ENCODE assay signal across 26 cellular contexts in the genomic region with DNA sequence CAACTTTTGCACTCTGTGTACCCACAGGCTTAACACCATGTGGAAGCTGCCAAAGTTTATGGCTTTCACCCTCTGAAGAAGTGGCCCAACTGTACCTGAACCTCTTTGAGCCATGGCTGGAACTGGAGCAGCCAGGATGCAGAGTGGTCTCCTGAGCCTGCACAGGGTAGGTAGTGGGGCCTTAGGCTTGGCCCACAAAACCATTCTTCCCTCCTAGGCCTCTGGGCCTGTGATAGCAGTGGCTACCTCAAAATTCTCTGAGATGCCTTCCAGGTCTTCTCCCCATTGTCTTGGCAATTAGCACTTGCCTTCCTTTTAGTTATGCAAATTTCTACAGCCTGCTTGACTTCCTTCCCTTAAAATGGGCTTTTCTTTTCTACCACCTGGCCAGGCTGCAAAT. TPM values are rescaled to one million over a fixed set of nuclear protein-coding genes. Genes with fewer than 3 reads are reported as not detected.
DNase-seq lines count a peak whose midpoint lies in the region; ATAC-seq and TF ChIP-seq lines count a peak whose summit lies in the region.
"Had no signal": no experiment of that assay in that cellular context is flagged by ENCODE, and none has a peak within 500 bp of the region (broad histone marks: within the 10 kb centered on the region; RNA-seq: fewer than 3 reads in every experiment).

No MANE protein-coding gene starts in this region.

- peaks cover 11% of the 10 kb centered on the region for H3K9me3 ChIP-seq in iPS-18c (ENCODE audit: control insufficient read depth, insufficient read depth, low read length)
- H3K9me3 ChIP-seq: BE2C had no signal

- H3K27ac Mint-ChIP-seq in endothelial cell (ENCODE audit: unreplicated experiment) = no peak overlapping the region
- H3K27ac Mint-ChIP-seq: CD14-positive monocyte; CD4-positive, alpha-beta memory T cell; CD4-positive, CD25-positive, alpha-beta regulatory T cell; CD8-positive, alpha-beta memory T cell had no signal

- no peak for TF ChIP-seq CTCF in endothelial cell (IDR thresholded peaks at IDR 0.05; ENCODE audit: unreplicated experiment)

- peaks cover 2% of the 10 kb centered on the region for H3K27me3 Mint-ChIP-seq in endothelial cell (ENCODE audit: unreplicated experiment)
- H3K27me3 Mint-ChIP-seq: CD4-positive, CD25-positive, alpha-beta regulatory T cell; CD8-positive, alpha-beta memory T cell had no signal

- H3K9me3 Mint-ChIP-seq in endothelial cell (ENCODE audit: unreplicated experiment) = peaks cover 9% of the 10 kb centered on the region

- H3K36me3 Mint-ChIP-seq in endothelial cell (ENCODE audit: low read depth, unreplicated experiment) = peaks cover 22% of the 10 kb centered on the region
- H3K36me3 Mint-ChIP-seq: CD14-positive monocyte; CD4-positive, alpha-beta memory T cell; CD4-positive, CD25-positive, alpha-beta regulatory T cell; CD8-positive, alpha-beta memory T cell had no signal

- ATAC-seq in HG03457 (IDR thresholded peaks at IDR 0.05; ENCODE audit: unreplicated experiment) = no peak
- ATAC-seq: GM12878 had no signal

- DNase-seq in endothelial cell (ENCODE audit: low spot score) (no peak), activated gamma-delta T cell (lab: John Stamatoyannopoulos, UW) (no peak), NCI-H128 (lab: John Stamatoyannopoulos, UW; ENCODE audit: unreplicated experiment) (no peak)
- DNase-seq: 8988T; ACHN; BE2C; C1 segment of cervical spinal cord; CD4-positive, alpha-beta memory T cell; CD4-positive, CD25-positive, alpha-beta regulatory T cell; CD8-positive, alpha-beta memory T cell; COR-L47; DMS 273 treated with DMSO at 0.1 percent for 48 hours; DMS153; DMS53; DMS79; DND-41; EL; GDM1 had no signal

- H3K4me3 Mint-ChIP-seq in endothelial cell (ENCODE audit: unreplicated experiment) = peak overlapping the region; percentile 15
- H3K4me3 Mint-ChIP-seq: CD14-positive monocyte; CD4-positive, alpha-beta memory T cell; CD4-positive, CD25-positive, alpha-beta regulatory T cell; CD8-positive, alpha-beta memory T cell had no signal

- 0 out of 2 replicates have a peak overlapping the region, but pooled peaks have one; percentile 9 for H3K4me3 ChIP-seq in iPS-18c (ENCODE audit: insufficient read depth, low read depth, low read length)
- H3K4me3 ChIP-seq: BLaER1, GM12878 had no signal

- no peaks in the 10 kb centered on the region for H3K4me1 Mint-ChIP-seq in endothelial cell (ENCODE audit: unreplicated experiment)
- H3K4me1 Mint-ChIP-seq: CD14-positive monocyte; CD4-positive, alpha-beta memory T cell; CD4-positive, CD25-positive, alpha-beta regulatory T cell; CD8-positive, alpha-beta memory T cell had no signal

RNA-seq across cellular contexts. Expression of gene SPAM1, which starts 19.3 kb away (rescaled TPM):
- not detected for total RNA-seq in endothelial cell (ENCODE audit: unreplicated experiment)
- total RNA-seq: A673; CD4-positive, alpha-beta memory T cell; CD4-positive, CD25-positive, alpha-beta regulatory T cell; CD8-positive, alpha-beta memory T cell; Daoy; G401; GM12878 had no signal
